Comparison of ENCODE assay signal across 18 cellular contexts in the genomic region with DNA sequence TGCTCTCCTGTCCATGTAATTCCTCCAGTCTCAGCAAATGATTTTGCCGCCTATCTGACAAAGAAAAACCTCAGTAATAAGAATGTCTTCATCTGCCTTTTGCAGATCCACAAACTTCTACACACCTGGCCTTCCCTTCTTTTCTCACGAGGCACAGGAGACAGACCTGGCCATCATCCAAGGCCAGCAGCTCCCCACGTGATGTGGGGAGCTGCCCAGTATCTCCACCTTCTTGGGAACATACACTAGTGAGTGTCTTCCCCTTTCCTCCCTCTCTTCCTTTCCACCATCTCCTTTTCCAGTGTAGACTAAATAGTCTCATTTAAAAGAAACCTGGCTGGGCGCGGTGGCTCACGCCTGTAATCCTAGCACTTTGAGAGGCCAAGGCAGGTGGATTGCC.
A peak's percentile ranks its signal among the peaks of the same experiment; 100 is the strongest.
DNase-seq lines count a peak whose midpoint lies in the region; ATAC-seq and TF ChIP-seq lines count a peak whose summit lies in the region.
"Had no signal": no experiment of that assay in that cellular context is flagged by ENCODE, and none has a peak within 500 bp of the region (broad histone marks: within the 10 kb centered on the region; RNA-seq: fewer than 3 reads in every experiment).

No MANE protein-coding gene starts in this region.

- intact Hi-C loops in Right ventricle myocardium superior (cut with DNase I), result no loop called here
- intact Hi-C loops in left cardiac atrium (cut with DNase I), result no loop called here
- intact Hi-C loops in testis (cut with DNase I; ENCODE audit: low total_unique reads), result no loop called here

- H3K9me3 ChIP-seq in testis, result no peaks in the 10 kb centered on the region

- WGBS in testis, 2 donors, result 76 to 78% methylated on average over 6 of the region's 6 CpGs

- TF ChIP-seq CTCF in VCaP (conservative IDR thresholded peaks at IDR 0.05) (no peak), endothelial cell (IDR thresholded peaks at IDR 0.05; ENCODE audit: unreplicated experiment) (no peak), testis (IDR thresholded peaks at IDR 0.05) (no peak)

- H3K27ac ChIP-seq in VCaP (0 out of 2 replicates have a peak overlapping the region, but pooled peaks have one; percentile 9), testis (no peak overlapping the region)
- H3K27ac ChIP-seq: 22Rv1, GM23248 had no signal

- no peak overlapping the region for H3K4me3 ChIP-seq in testis
- H3K4me3 ChIP-seq: GM23248 had no signal

- peaks cover 4% of the 10 kb centered on the region for H3K27me3 Mint-ChIP-seq in endothelial cell (ENCODE audit: unreplicated experiment)
- H3K27me3 Mint-ChIP-seq: CD4-positive, alpha-beta memory T cell had no signal

- peaks cover 53% of the 10 kb centered on the region for H3K4me1 Mint-ChIP-seq in endothelial cell (ENCODE audit: unreplicated experiment)

- H3K36me3 Mint-ChIP-seq in endothelial cell (ENCODE audit: low read depth, unreplicated experiment), result peaks cover 13% of the 10 kb centered on the region

- H3K4me1 ChIP-seq in testis, result peaks cover 9% of the 10 kb centered on the region

- peak overlapping the region; percentile 68 for H3K27ac Mint-ChIP-seq in endothelial cell (ENCODE audit: unreplicated experiment)
- H3K27ac Mint-ChIP-seq: H9 had no signal

- DNase-seq in Right ventricle myocardium superior (peak; percentile 29), left cardiac atrium (no peak), endothelial cell (ENCODE audit: low spot score) (no peak), testis (no peak), AG20443 (ENCODE audit: low spot score) (no peak)
- DNase-seq: C1 segment of cervical spinal cord; Calu3; CD4-positive, alpha-beta memory T cell; COR-L47; DMS53; DMS79 treated with DMSO at 0.1 percent for 48 hours; GF-D8; GM23248; H9 had no signal

- ATAC-seq in Right ventricle myocardium superior (ENCODE audit: poor library complexity), result no peak
- ATAC-seq in left cardiac atrium, result no peak
- ATAC-seq in GM19324 (IDR thresholded peaks at IDR 0.05; ENCODE audit: low FRiP score, unreplicated experiment), result no peak
- ATAC-seq: HCT116 had no signal

- H3K4me3 Mint-ChIP-seq in endothelial cell (ENCODE audit: unreplicated experiment), result no peak overlapping the region
- H3K4me3 Mint-ChIP-seq: CD4-positive, alpha-beta memory T cell; H9 had no signal

- TF ChIP-seq POLR2A in testis (IDR thresholded peaks at IDR 0.05), result no peak

- no peaks in the 10 kb centered on the region for H3K36me3 ChIP-seq in testis (ENCODE audit: low read depth, missing control alignments)

- no peaks in the 10 kb centered on the region for H3K27me3 ChIP-seq in testis

- peaks cover 5% of the 10 kb centered on the region for H3K9me3 Mint-ChIP-seq in endothelial cell (ENCODE audit: unreplicated experiment)
- H3K9me3 Mint-ChIP-seq: H9 had no signal
